In genomic region chrX:96373047-96373355, GRCh38 we compare ENCODE assay signal across 1 cellular context.
TF ChIP-seq lines count a peak whose summit lies in the region.

No MANE protein-coding gene starts in this region.

TF ChIP-seq in GM12878, 131 proteins besides CTCF, POLR2A, EP300 and RAD21 (continued from another document):
- TF ChIP-seq TCF12 (IDR thresholded peaks at IDR 0.05; ENCODE audit: low read depth, low read length), result no peak
- no peak for TF ChIP-seq ZNF24 (IDR thresholded peaks at IDR 0.05)
- TF ChIP-seq NFYA (IDR thresholded peaks at IDR 0.05; ENCODE audit: borderline replicate concordance, low read depth, low read length), result no peak
- TF ChIP-seq BMI1 (IDR thresholded peaks at IDR 0.05; ENCODE audit: borderline replicate concordance), result no peak
- TF ChIP-seq RELB (IDR thresholded peaks at IDR 0.05; ENCODE audit: low read depth), result no peak
- TF ChIP-seq TCF7 (IDR thresholded peaks at IDR 0.05; ENCODE audit: borderline replicate concordance), result no peak
- TF ChIP-seq NFIC (IDR thresholded peaks at IDR 0.05; ENCODE audit: low read depth, low read length), result no peak
